Comparison of ENCODE assay signal across 15 cellular contexts in the genomic region with DNA sequence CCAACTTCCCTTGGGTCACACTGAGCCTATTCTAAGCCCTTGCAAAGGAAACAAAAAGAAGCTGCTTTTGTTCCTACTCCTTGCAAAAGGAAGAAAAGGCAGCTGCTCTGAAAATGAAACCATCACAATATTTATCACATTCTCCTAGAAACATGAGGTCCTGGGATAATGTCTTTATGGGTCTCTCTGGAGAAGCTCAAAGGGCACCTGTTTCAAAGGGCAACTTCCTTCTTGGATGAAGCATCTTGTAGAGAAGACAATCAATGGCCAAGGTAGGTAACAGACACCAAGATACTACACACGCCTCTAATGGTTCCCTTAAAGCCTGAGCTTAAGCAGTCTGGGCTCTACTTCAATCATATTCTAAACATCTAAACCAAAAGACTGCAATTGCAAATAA. TPM values are rescaled to one million over a fixed set of nuclear protein-coding genes. Genes with fewer than 3 reads are reported as not detected.
DNase-seq lines count a peak whose midpoint lies in the region; ATAC-seq, FAIRE-seq and TF ChIP-seq lines count a peak whose summit lies in the region.
"Had no signal": no experiment of that assay in that cellular context is flagged by ENCODE, and none has a peak within 500 bp of the region (broad histone marks: within the 10 kb centered on the region; RNA-seq: fewer than 3 reads in every experiment).

No MANE protein-coding gene starts in this region.

- no peak overlapping the region for H4K8ac ChIP-seq in mesenchymal stem cell (ENCODE audit: low read length)

- H3K27ac Mint-ChIP-seq in activated T-cell treated with anti-CD3 and anti-CD28 coated beads, Interleukin-2, amount 50 U/mL, for 72 hours: peak overlapping the region; percentile 88
- peak overlapping the region; percentile 97 to 99 for H3K27ac Mint-ChIP-seq in effector memory CD8-positive, alpha-beta T cell
- no peak overlapping the region for H3K27ac Mint-ChIP-seq in chondrocyte (ENCODE audit: unreplicated experiment)
- H3K27ac Mint-ChIP-seq: HFFc6 had no signal

- peaks cover 48% of the 10 kb centered on the region for H4K20me1 ChIP-seq in SU-DHL-6 (ENCODE audit: low read depth, low read length)

- H3K4me3 ChIP-seq in SU-DHL-6 (ENCODE audit: insufficient read depth, low read length, poor library complexity, severe bottlenecking) (no peak overlapping the region), small intestine (ENCODE audit: low read depth in 1 of 2, low read length in 2 of 2) (no peak overlapping the region), mesenchymal stem cell (ENCODE audit: insufficient read depth in 1 of 2, low read depth in 1 of 2, low read length in 2 of 2) (no peak overlapping the region)
- H3K4me3 ChIP-seq: esophagus squamous epithelium had no signal

- H3K36me3 ChIP-seq in SU-DHL-6 (ENCODE audit: low read length) (0 out of 2 replicates have a peak, but pooled peaks cover 1% of the 10 kb centered on the region), small intestine (ENCODE audit: control insufficient read depth in 2 of 2, insufficient read depth in 2 of 2, low read length in 2 of 2) (no peaks in the 10 kb centered on the region), mesenchymal stem cell (ENCODE audit: control insufficient read depth in 1 of 2, insufficient read depth in 2 of 2, low read depth in 1 of 2, low read length in 2 of 2) (peaks cover 4 to 11% of the 10 kb centered on the region in 2 experiments)

- 7 to 49% (median 24%) methylated on average over 1 of the region's 1 CpG for WGBS in small intestine, 3 donors
- 100% methylated on average over 1 of the region's 1 CpG for WGBS in mesenchymal stem cell

- H3K4me2 ChIP-seq in SU-DHL-6 (ENCODE audit: low read depth, low read length, poor library complexity, severe bottlenecking) (peak overlapping the region; percentile 26), mesenchymal stem cell (ENCODE audit: low read length, poor library complexity, severe bottlenecking) (no peak overlapping the region)

- no peak for TF ChIP-seq CTCF in SU-DHL-6 (IDR thresholded peaks at IDR 0.05; ENCODE audit: insufficient read depth, low read length, poor library complexity, severe bottlenecking)
- TF ChIP-seq CTCF in chondrocyte (IDR thresholded peaks at IDR 0.05): no peak

- H2AK5ac ChIP-seq in mesenchymal stem cell (ENCODE audit: low read length, severe bottlenecking): no peak overlapping the region

- peaks cover 0 to 4% of the 10 kb centered on the region in 2 donors for H3K36me3 Mint-ChIP-seq in activated T-cell treated with anti-CD3 and anti-CD28 coated beads, Interleukin-2, amount 50 U/mL, for 72 hours (ENCODE audit: insufficient read depth in 2 of 2)
- peaks cover 58% of the 10 kb centered on the region for H3K36me3 Mint-ChIP-seq in effector memory CD8-positive, alpha-beta T cell (ENCODE audit: insufficient read depth)
- H3K36me3 Mint-ChIP-seq in chondrocyte (ENCODE audit: low read depth): no peaks in the 10 kb centered on the region

- peaks cover 100% of the 10 kb centered on the region for H3K79me2 ChIP-seq in SU-DHL-6 (ENCODE audit: insufficient read depth, low read length)

- no peak overlapping the region for H2BK5ac ChIP-seq in mesenchymal stem cell (ENCODE audit: low read depth, low read length, poor library complexity, severe bottlenecking)

- no peak overlapping the region for H3K14ac ChIP-seq in mesenchymal stem cell (ENCODE audit: low read length in 2 of 2)

- peaks cover 92% of the 10 kb centered on the region for H3K4me1 Mint-ChIP-seq in activated T-cell treated with anti-CD3 and anti-CD28 coated beads, Interleukin-2, amount 50 U/mL, for 72 hours (ENCODE audit: low read depth)
- H3K4me1 Mint-ChIP-seq in effector memory CD8-positive, alpha-beta T cell (ENCODE audit: low read depth in 2 of 2): peaks cover 78 to 79% of the 10 kb centered on the region in 2 donors
- H3K4me1 Mint-ChIP-seq in chondrocyte (ENCODE audit: low read depth): peaks cover 28% of the 10 kb centered on the region

- no peaks in the 10 kb centered on the region for H3K9me3 ChIP-seq in SU-DHL-6 (ENCODE audit: insufficient read depth, low read length)
- H3K9me3 ChIP-seq in small intestine (ENCODE audit: control insufficient read depth, low read depth): no peaks in the 10 kb centered on the region
- no peaks in the 10 kb centered on the region for H3K9me3 ChIP-seq in mesenchymal stem cell (ENCODE audit: control insufficient read depth, low read length)
- H3K9me3 ChIP-seq: esophagus squamous epithelium had no signal

- no peak overlapping the region for H3K23ac ChIP-seq in mesenchymal stem cell (ENCODE audit: low read length in 2 of 2)

- no peak overlapping the region for H2BK12ac ChIP-seq in mesenchymal stem cell (ENCODE audit: low read length in 2 of 2)

- H2BK120ac ChIP-seq in mesenchymal stem cell (ENCODE audit: low read depth, low read length): no peak overlapping the region

- FAIRE-seq in small intestine (lab: Jason Lieb, UNC): no peak
- FAIRE-seq: HTR-8/SVneo had no signal

- H3K9me3 Mint-ChIP-seq in activated T-cell treated with anti-CD3 and anti-CD28 coated beads, Interleukin-2, amount 50 U/mL, for 72 hours: no peaks in the 10 kb centered on the region
- no peaks in the 10 kb centered on the region for H3K9me3 Mint-ChIP-seq in effector memory CD8-positive, alpha-beta T cell
- H3K9me3 Mint-ChIP-seq in chondrocyte (ENCODE audit: low read depth): no peaks in the 10 kb centered on the region
- H3K9me3 Mint-ChIP-seq: HFFc6 had no signal

- H3K79me1 ChIP-seq in mesenchymal stem cell (replicated peaks; ENCODE audit: low read length, poor library complexity, severe bottlenecking): peaks cover 30% of the 10 kb centered on the region

- H3K4me3 Mint-ChIP-seq in activated T-cell treated with anti-CD3 and anti-CD28 coated beads, Interleukin-2, amount 50 U/mL, for 72 hours: peak overlapping the region in 1 of 2 donors; percentile 52
- peak overlapping the region in 1 of 2 donors; percentile 51 for H3K4me3 Mint-ChIP-seq in effector memory CD8-positive, alpha-beta T cell
- no peak overlapping the region for H3K4me3 Mint-ChIP-seq in chondrocyte (ENCODE audit: unreplicated experiment)
- H3K4me3 Mint-ChIP-seq: HFFc6 had no signal

- no peak overlapping the region for H2AFZ ChIP-seq in SU-DHL-6 (ENCODE audit: low read depth, low read length, severe bottlenecking)
- no peak overlapping the region for H2AFZ ChIP-seq in mesenchymal stem cell (ENCODE audit: low read depth, low read length)

- H3K9ac ChIP-seq in SU-DHL-6 (ENCODE audit: low read length): no peak overlapping the region
- no peak overlapping the region for H3K9ac ChIP-seq in mesenchymal stem cell (ENCODE audit: low read length)

- H4K91ac ChIP-seq in mesenchymal stem cell (ENCODE audit: low read length): no peak overlapping the region

- ATAC-seq in activated T-cell treated with anti-CD3 and anti-CD28 coated beads, Interleukin-2, amount 50 U/mL, for 72 hours (replicated peaks in 1 of 2): no peak
- no peak for ATAC-seq in effector memory CD8-positive, alpha-beta T cell (replicated peaks)
- ATAC-seq: Panc1 had no signal

- H3K4ac ChIP-seq in mesenchymal stem cell (ENCODE audit: low read depth in 1 of 2, low read length in 2 of 2): no peak overlapping the region

- DNase-seq in activated T-cell treated with anti-CD3 and anti-CD28 coated beads, Interleukin-2, amount 50 U/mL, for 72 hours: no peak
- DNase-seq in activated T-cell treated with anti-CD3 and anti-CD28 coated beads, Interleukin-2, amount 50 U/mL, for 48 hours: no peak
- no peak for DNase-seq in effector memory CD8-positive, alpha-beta T cell
- DNase-seq in small intestine (peak; percentile 86), chondrocyte (ENCODE audit: low spot score) (no peak), DMS153 (lab: John Stamatoyannopoulos, UW) (no peak), mesenchymal stem cell (no peak)
- DNase-seq: esophagus squamous epithelium, HFFc6, NCI-H1417 treated with DMSO at 0.1 percent for 48 hours, NCI-H2171 treated with DMSO at 0.1 percent for 48 hours, NCI-H82 had no signal

- H3K27ac ChIP-seq in SU-DHL-6 (ENCODE audit: low read depth, low read length): peak overlapping the region; percentile 10; the same call in 1 of the 2 replicates
- no peak overlapping the region for H3K27ac ChIP-seq in small intestine (ENCODE audit: low read depth in 1 of 2, low read length in 1 of 2)
- H3K27ac ChIP-seq in mesenchymal stem cell (ENCODE audit: low read length, poor library complexity, severe bottlenecking): no peak overlapping the region
- H3K27ac ChIP-seq: esophagus squamous epithelium had no signal

- no peak overlapping the region for H3K18ac ChIP-seq in mesenchymal stem cell (ENCODE audit: low read depth in 1 of 2, low read length in 2 of 2)

- H3K27me3 Mint-ChIP-seq in activated T-cell treated with anti-CD3 and anti-CD28 coated beads, Interleukin-2, amount 50 U/mL, for 72 hours (ENCODE audit: low read depth): no peaks in the 10 kb centered on the region
- no peaks in the 10 kb centered on the region for H3K27me3 Mint-ChIP-seq in effector memory CD8-positive, alpha-beta T cell
- no peaks in the 10 kb centered on the region for H3K27me3 Mint-ChIP-seq in chondrocyte (ENCODE audit: low read depth)

- H3F3A ChIP-seq in SU-DHL-6 (ENCODE audit: insufficient read depth): peaks cover 31% of the 10 kb centered on the region

- no peaks in the 10 kb centered on the region for H3K27me3 ChIP-seq in SU-DHL-6 (ENCODE audit: low read length)
- no peaks in the 10 kb centered on the region for H3K27me3 ChIP-seq in small intestine (ENCODE audit: control insufficient read depth in 2 of 2, insufficient read depth in 2 of 2, low read length in 2 of 2)
- H3K27me3 ChIP-seq in mesenchymal stem cell (ENCODE audit: control insufficient read depth in 1 of 2, insufficient read depth in 1 of 2, low read length in 2 of 2): no peaks in the 10 kb centered on the region
- H3K27me3 ChIP-seq: esophagus squamous epithelium had no signal

- no peaks in the 10 kb centered on the region for H3K9me2 ChIP-seq in SU-DHL-6 (replicated peaks; ENCODE audit: insufficient read depth, low read length)

- no peak overlapping the region for H2BK15ac ChIP-seq in mesenchymal stem cell (ENCODE audit: low read depth, poor library complexity, severe bottlenecking)

- H3K4me1 ChIP-seq in small intestine (ENCODE audit: control insufficient read depth in 2 of 2, insufficient read depth in 1 of 2, low read depth in 1 of 2, low read length in 1 of 2) (peaks cover 2 to 19% of the 10 kb centered on the region in 2 donors), mesenchymal stem cell (ENCODE audit: control insufficient read depth, insufficient read depth, low read depth, low read length) (no peaks in the 10 kb centered on the region)

RNA-seq across cellular contexts. Expression of gene ELOVL5, which starts 10.4 kb away (rescaled TPM):
- total RNA-seq in activated T-cell treated with anti-CD3 and anti-CD28 coated beads, Interleukin-2, amount 50 U/mL, for 72 hours: 100 to 1,000 TPM; 102 to 108 TPM
- 10 to 100 TPM in 2 of 3 donors, 1 to 10 TPM in 1; 6.3 to 33.3 (median 11.9) TPM for polyA plus RNA-seq in small intestine
- 95.1 to 127 TPM (median 102 TPM) in 3 replicates for total RNA-seq in chondrocyte
- polyA plus RNA-seq in mesenchymal stem cell (2013, experiment 1 of 2): 112 TPM
- polyA plus RNA-seq in mesenchymal stem cell (2013, experiment 2 of 2): 114 TPM
